Comparison of ENCODE assay signal across 22 cellular contexts in the genomic region with DNA sequence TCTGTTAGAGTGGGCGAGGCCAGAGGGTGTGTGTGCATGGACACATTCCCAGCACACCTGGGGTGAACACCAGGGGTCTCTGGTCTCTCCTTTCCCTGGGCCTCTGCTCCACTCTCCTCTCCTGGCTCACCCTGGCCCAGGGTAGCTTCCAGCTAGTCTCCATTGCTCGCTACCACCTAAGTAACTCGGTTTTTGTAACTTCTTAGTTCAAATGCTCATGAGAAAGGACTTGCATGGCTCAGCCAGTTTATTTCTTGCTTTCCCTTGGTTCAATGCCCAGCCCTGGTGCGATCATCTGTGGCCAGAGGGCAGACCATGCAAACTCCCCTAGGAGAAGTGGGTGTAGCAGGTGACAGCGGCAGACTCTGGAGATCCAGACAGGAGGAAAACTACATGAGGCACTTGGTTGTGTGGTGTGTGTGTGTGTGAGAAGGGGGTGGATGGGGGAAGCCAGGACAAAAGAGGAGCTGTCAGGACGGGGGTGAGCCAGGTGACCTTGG. TPM values are rescaled to one million over a fixed set of nuclear protein-coding genes. Genes with fewer than 3 reads are reported as not detected.
"Had no signal": no experiment of that assay in that cellular context is flagged by ENCODE, and none has a peak within 500 bp of the region (broad histone marks: within the 10 kb centered on the region; RNA-seq: fewer than 3 reads in every experiment).

No MANE protein-coding gene starts in this region.

- H3K9me3 Mint-ChIP-seq: type B pancreatic cell had no signal

- H3K36me3 ChIP-seq: ascending aorta had no signal

- H3K27ac ChIP-seq: ascending aorta had no signal

- H3K27me3 Mint-ChIP-seq: activated CD8-positive, alpha-beta T cell treated with anti-CD3 and anti-CD28 coated beads for 36 hours; activated naive CD4-positive, alpha-beta T cell treated with anti-CD3 and anti-CD28 coated beads, Interleukin-2, amount 50 U/mL, for 24 hours had no signal

- H3K4me3 Mint-ChIP-seq: activated CD4-positive, alpha-beta T cell treated with anti-CD3 and anti-CD28 coated beads, Interleukin-2, amount 10 ng/mL, durations not matched to agents 24 days and 14 days; activated CD8-positive, alpha-beta T cell treated with anti-CD3 and anti-CD28 coated beads for 36 hours; activated naive CD4-positive, alpha-beta T cell treated with anti-CD3 and anti-CD28 coated beads, Interleukin-2, amount 50 U/mL, for 24 hours; naive B cell; stimulated activated naive CD8-positive, alpha-beta T cell treated with anti-CD3 and anti-CD28 coated beads, Interleukin-15, Interleukin-2, amounts not matched to agents 100 ng/mL and 50 ng/mL, for 24 hours; T-cell; type B pancreatic cell had no signal

- H3K27me3 ChIP-seq: ascending aorta had no signal

- DNase-seq: activated CD4-positive, alpha-beta T cell treated with anti-CD3 and anti-CD28 coated beads, Interleukin-2, amount 10 ng/mL, durations not matched to agents 24 days and 14 days; activated CD8-positive, alpha-beta memory T cell treated with anti-CD3 and anti-CD28 coated beads, Interleukin-2, amount 50 U/mL, for 4 hours; activated CD8-positive, alpha-beta T cell treated with anti-CD3 and anti-CD28 coated beads for 36 hours; activated effector memory CD4-positive, alpha-beta T cell treated with Interleukin-2 at 50 U/mL for 16 hours; activated T-cell treated with anti-CD3 and anti-CD28 coated beads, Interleukin-2, amount 50 U/mL, for 48 hours; cortex of kidney; effector CD4-positive, alpha-beta T cell; kidney glomerular epithelial cell; left ventricle myocardium superior; mucosa of descending colon; naive B cell; retina; stimulated activated CD4-positive, alpha-beta T cell treated with anti-CD3 and anti-CD28 coated beads, Interleukin-2, amount 100 ng/mL, for 24 hours; T-cell; T1000 had no signal

- ATAC-seq: activated CD8-positive, alpha-beta T cell treated with anti-CD3 and anti-CD28 coated beads for 36 hours; SK-N-SH treated with all-trans-retinoic acid at 6 μM for 48 hours; T-cell had no signal

- H3K4me1 Mint-ChIP-seq: activated CD4-positive, alpha-beta T cell treated with anti-CD3 and anti-CD28 coated beads, Interleukin-2, amount 10 ng/mL, durations not matched to agents 24 days and 14 days; naive B cell had no signal

- H3K27ac Mint-ChIP-seq: activated CD4-positive, alpha-beta T cell treated with anti-CD3 and anti-CD28 coated beads, Interleukin-2, amount 10 ng/mL, durations not matched to agents 24 days and 14 days; activated CD8-positive, alpha-beta T cell treated with anti-CD3 and anti-CD28 coated beads for 36 hours; activated naive CD4-positive, alpha-beta T cell treated with anti-CD3 and anti-CD28 coated beads, Interleukin-2, amount 50 U/mL, for 24 hours; stimulated activated naive CD8-positive, alpha-beta T cell treated with anti-CD3 and anti-CD28 coated beads, Interleukin-15, Interleukin-2, amounts not matched to agents 100 ng/mL and 50 ng/mL, for 24 hours; T-cell; type B pancreatic cell had no signal

- H3K4me3 ChIP-seq: ascending aorta, mucosa of descending colon had no signal

RNA-seq across cellular contexts. Expression of a gene that starts 35.2 kb away (rescaled TPM):
- total RNA-seq: activated CD4-positive, alpha-beta T cell treated with anti-CD3 and anti-CD28 coated beads, Interleukin-2, amount 10 ng/mL, durations not matched to agents 24 days and 14 days; activated CD8-positive, alpha-beta T cell treated with anti-CD3 and anti-CD28 coated beads for 36 hours had no signal

RNA-seq across cellular contexts. Expression of a gene that starts 54.6 kb away (rescaled TPM):
- total RNA-seq: activated CD4-positive, alpha-beta T cell treated with anti-CD3 and anti-CD28 coated beads, Interleukin-2, amount 10 ng/mL, durations not matched to agents 24 days and 14 days; activated CD8-positive, alpha-beta T cell treated with anti-CD3 and anti-CD28 coated beads for 36 hours; ascending aorta; frontal cortex; left ventricle myocardium superior; T-cell; temporal lobe had no signal
